Comparison of ENCODE assay signal across 9 cellular contexts in the genomic region with DNA sequence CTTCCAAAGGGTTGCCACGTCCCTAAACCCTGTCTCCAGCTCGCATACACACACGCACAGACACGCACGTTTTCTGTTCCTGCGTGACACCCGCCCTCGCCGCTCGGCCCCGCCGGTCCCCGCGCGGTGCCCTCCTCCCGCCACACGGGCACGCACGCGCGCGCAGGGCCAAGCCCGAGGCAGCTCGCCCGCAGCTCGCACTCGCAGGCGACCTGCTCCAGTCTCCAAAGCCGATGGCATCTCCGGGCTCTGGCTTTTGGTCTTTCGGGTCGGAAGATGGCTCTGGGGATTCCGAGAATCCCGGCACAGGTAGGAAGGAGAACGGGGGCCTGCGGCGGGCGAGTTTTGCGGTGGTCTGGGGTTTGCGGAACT. TPM values are rescaled to one million over a fixed set of nuclear protein-coding genes. Genes with fewer than 3 reads are reported as not detected.
DNase-seq lines count a peak whose midpoint lies in the region; ATAC-seq and TF ChIP-seq lines count a peak whose summit lies in the region.
"Had no signal": no experiment of that assay in that cellular context is flagged by ENCODE, and none has a peak within 500 bp of the region (broad histone marks: within the 10 kb centered on the region; RNA-seq: fewer than 3 reads in every experiment).

A gene (plus strand): TSS at position 198 of the 372 bp plus-strand sequence. CDS start 36 bp downstream, at position 234.

- peak within 1 kb of the TSS; percentile 59 for H3K4me3 Mint-ChIP-seq in effector memory CD8-positive, alpha-beta T cell

- H3K27ac Mint-ChIP-seq in effector memory CD8-positive, alpha-beta T cell, result no peak within 1 kb of the TSS

- H3K9me3 ChIP-seq in DND-41 (ENCODE audit: insufficient read depth, low read length, severe bottlenecking) (no peaks in the 10 kb centered on the region), osteoblast (ENCODE audit: low read depth, low read length) (no peaks in the 10 kb centered on the region)

- H2AFZ ChIP-seq in DND-41 (ENCODE audit: low read depth, low read length), result peak within 1 kb of the TSS; percentile 71
- H2AFZ ChIP-seq in osteoblast (ENCODE audit: low read length), result no peak within 1 kb of the TSS

- H3K36me3 ChIP-seq in DND-41 (ENCODE audit: insufficient read depth, low read length) (no peaks in the 10 kb centered on the region), osteoblast (ENCODE audit: insufficient read depth, low read length) (no peaks in the 10 kb centered on the region)

- H3K79me2 ChIP-seq in DND-41 (ENCODE audit: insufficient read depth, low read length), result no peaks in the 10 kb centered on the region
- no peaks in the 10 kb centered on the region for H3K79me2 ChIP-seq in osteoblast (ENCODE audit: insufficient read depth, low read length)

- H3K27me3 Mint-ChIP-seq in effector memory CD8-positive, alpha-beta T cell, result peaks cover 93 to 100% of the 10 kb centered on the region in 2 donors

- DNase-seq in DND-41 (no peak), NCI-H146 treated with DMSO at 0.1 percent for 48 hours (lab: John Stamatoyannopoulos, UW; ENCODE audit: unreplicated experiment) (peak; percentile 15), osteoblast (ENCODE audit: insufficient read length, low spot score, missing footprints) (no peak), HT-29 (ENCODE audit: low spot score) (no peak)
- no peak for DNase-seq in effector memory CD8-positive, alpha-beta T cell
- DNase-seq: NCI-H1105, SHP77 treated with DMSO at 0.1 percent for 48 hours had no signal

- TF ChIP-seq CTCF in DND-41 (IDR thresholded peaks at IDR 0.05; ENCODE audit: borderline replicate concordance, extremely low read depth, low read length, poor library complexity, severe bottlenecking), result no peak
- TF ChIP-seq CTCF in osteoblast (IDR thresholded peaks at IDR 0.05; ENCODE audit: extremely low read depth, low read depth, low read length), result no peak

- H3K4me3 ChIP-seq in DND-41 (ENCODE audit: low read depth in 1 of 2, low read length in 2 of 2) (peak within 1 kb of the TSS; percentile 12 to 58; a peak in 3 of 4 replicates), osteoblast (ENCODE audit: insufficient read depth, low read length) (no peak within 1 kb of the TSS)

- ATAC-seq in DND-41 (ENCODE audit: insufficient read depth, low read depth) (no peak), HG03139 (IDR thresholded peaks at IDR 0.05; ENCODE audit: unreplicated experiment) (no peak), GM19455 (IDR thresholded peaks at IDR 0.05; ENCODE audit: unreplicated experiment) (no peak)
- ATAC-seq in effector memory CD8-positive, alpha-beta T cell (replicated peaks), result no peak

- H3K9ac ChIP-seq in DND-41 (ENCODE audit: low read depth, low read length), result peak within 1 kb of the TSS; percentile 50

- H3K4me2 ChIP-seq in DND-41 (ENCODE audit: insufficient read depth, low read length), result peak within 1 kb of the TSS; percentile 91
- H3K4me2 ChIP-seq in osteoblast (ENCODE audit: insufficient read depth, low read length), result peak within 1 kb of the TSS; percentile 13

- peaks cover 32% of the 10 kb centered on the region for H3K4me1 ChIP-seq in DND-41 (ENCODE audit: insufficient read depth, low read length)
- H3K4me1 ChIP-seq in osteoblast (ENCODE audit: insufficient read depth, low read length), result no peaks in the 10 kb centered on the region

- H3K36me3 Mint-ChIP-seq in effector memory CD8-positive, alpha-beta T cell (ENCODE audit: insufficient read depth), result no peaks in the 10 kb centered on the region

- H4K20me1 ChIP-seq in DND-41 (ENCODE audit: insufficient read depth, low read length) (peaks cover 14% of the 10 kb centered on the region; the same call in 1 of the 2 replicates), osteoblast (ENCODE audit: insufficient read depth, low read length) (no peaks in the 10 kb centered on the region)

- H3K4me1 Mint-ChIP-seq in effector memory CD8-positive, alpha-beta T cell (ENCODE audit: low read depth in 2 of 2), result peaks cover 15 to 16% of the 10 kb centered on the region in 2 donors

- peaks cover 39% of the 10 kb centered on the region for H3K27me3 ChIP-seq in DND-41 (ENCODE audit: insufficient read depth, low read length, poor library complexity)
- H3K27me3 ChIP-seq in osteoblast (ENCODE audit: insufficient read depth, low read length), result peaks cover 53% of the 10 kb centered on the region

- H3K9me3 Mint-ChIP-seq in effector memory CD8-positive, alpha-beta T cell, result no peaks in the 10 kb centered on the region

- H3K27ac ChIP-seq in DND-41 (ENCODE audit: low read length) (peak within 1 kb of the TSS; percentile 34; the same call in 1 of the 2 replicates), osteoblast (ENCODE audit: low read depth, low read length) (no peak within 1 kb of the TSS)

RNA-seq across cellular contexts. Expression of the gene that starts here (rescaled TPM):
- not detected in 2 replicates for total RNA-seq in osteoblast
- not detected in 2 replicates for total RNA-seq in HT-29 (2014; rRNA removed; shearing (Covaris generic))
